ENCODE assay signal across 1 cellular context in the genomic region with DNA sequence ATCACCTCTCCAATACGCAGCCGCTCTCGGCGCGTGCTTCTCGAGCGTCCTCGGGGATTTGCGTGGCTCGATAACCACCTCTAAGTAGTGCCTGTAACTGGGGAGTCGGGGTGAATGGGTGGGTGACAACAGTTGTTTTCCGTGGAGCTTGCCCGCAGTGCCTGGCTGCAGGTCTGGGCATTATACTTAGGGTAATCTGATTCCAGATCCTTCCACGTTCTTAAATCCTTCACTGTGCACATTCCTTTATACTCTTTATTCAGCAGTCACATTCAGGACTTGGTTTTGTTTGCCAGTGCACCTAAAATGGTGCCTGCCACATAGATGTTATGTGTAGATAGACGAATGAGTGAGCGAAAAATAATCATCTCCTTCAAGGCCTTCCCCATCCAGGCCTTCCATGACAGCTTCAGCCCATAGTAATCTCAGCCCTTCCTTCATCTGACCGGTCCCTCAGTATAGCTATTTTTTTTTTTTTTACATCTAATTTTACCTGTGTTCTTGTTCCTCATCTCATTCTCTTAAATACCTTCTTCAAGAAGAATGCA.
TF ChIP-seq lines count a peak whose summit lies in the region.

No MANE protein-coding gene starts in this region.

TF ChIP-seq in endothelial cell of umbilical vein, 7 proteins besides CTCF, POLR2A, EP300 and RAD21 (continued from another document):
- TF ChIP-seq POLR2AphosphoS5 (IDR thresholded peaks at IDR 0.05; ENCODE audit: insufficient read depth, low read depth, low read length), result no peak
- no peak for TF ChIP-seq EZH2 (IDR thresholded peaks at IDR 0.05; ENCODE audit: borderline replicate concordance, low read depth, low read length, severe bottlenecking)
- TF ChIP-seq, protein P1, sequence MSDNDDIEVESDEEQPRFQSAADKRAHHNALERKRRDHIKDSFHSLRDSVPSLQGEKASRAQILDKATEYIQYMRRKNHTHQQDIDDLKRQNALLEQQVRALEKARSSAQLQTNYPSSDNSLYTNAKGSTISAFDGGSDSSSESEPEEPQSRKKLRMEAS (IDR thresholded peaks at IDR 0.05; ENCODE audit: insufficient read depth, insufficient read length), result no peak
- no peak for TF ChIP-seq JUN (IDR thresholded peaks at IDR 0.05; ENCODE audit: borderline replicate concordance, insufficient read depth, insufficient read length, low read depth)
